30 cellular contexts compared by ENCODE assay signal in genomic region chr7:2224934-2225333, GRCh38. TPM values are rescaled to one million over a fixed set of nuclear protein-coding genes. Genes with fewer than 3 reads are reported as not detected.
DNase-seq lines count a peak whose midpoint lies in the region; ATAC-seq, FAIRE-seq and TF ChIP-seq lines count a peak whose summit lies in the region.
"Had no signal": no experiment of that assay in that cellular context is flagged by ENCODE, and none has a peak within 500 bp of the region (broad histone marks: within the 10 kb centered on the region; RNA-seq: fewer than 3 reads in every experiment).

No MANE protein-coding gene starts in this region.

- H3K4me1 ChIP-seq in heart left ventricle (no peaks in the 10 kb centered on the region), lung (ENCODE audit: control insufficient read depth in 2 of 2, insufficient read depth in 2 of 2, low read length in 2 of 2) (peaks cover 0 to 7% of the 10 kb centered on the region in 2 donors)
- H3K4me1 ChIP-seq: adrenal gland had no signal

- TF ChIP-seq CTCF in heart left ventricle (IDR thresholded peaks at IDR 0.05) = no peak
- TF ChIP-seq CTCF in epithelial cell of esophagus (IDR thresholded peaks at IDR 0.05; ENCODE audit: insufficient read depth, low read depth, low read length, missing control alignments) = no peak
- no peak for TF ChIP-seq CTCF in lung (IDR thresholded peaks at IDR 0.05; ENCODE audit: control extremely low read depth, extremely low read depth)

- no peak overlapping the region for H3K27ac ChIP-seq in heart left ventricle
- peak overlapping the region in 1 of 2 donors; percentile 75 for H3K27ac ChIP-seq in lung (ENCODE audit: low read depth in 1 of 2, low read length in 1 of 2)
- H3K27ac ChIP-seq: adrenal gland, brain microvascular endothelial cell, KMS-11 had no signal

- FAIRE-seq in urothelium cell line (lab: Jason Lieb, UNC) = peak; percentile 93
- FAIRE-seq: A204.1, endometrium, GM18507 had no signal

- DNase-seq in heart left ventricle = no peak
- no peak for DNase-seq in left cardiac atrium
- peak; percentile 71 for DNase-seq in epithelial cell of esophagus (ENCODE audit: low read depth)
- DNase-seq in lung (ENCODE audit: low spot score) = peak; percentile 72
- no peak for DNase-seq in urothelium cell line (ENCODE audit: low spot score)
- DNase-seq in NCI-H2029 treated with DMSO at 0.1 percent for 48 hours (lab: John Stamatoyannopoulos, UW) = no peak
- DNase-seq in activated CD4-positive, CD25-positive, alpha-beta regulatory T cell (lab: John Stamatoyannopoulos, UW) = no peak
- DNase-seq: activated CD4-positive, alpha-beta T cell treated with anti-CD3 and anti-CD28 coated beads for 4 hours; activated naive CD4-positive, alpha-beta T cell; activated T-cell treated with anti-CD3 and anti-CD28 coated beads, Interleukin-2, amount 50 U/mL, for 4 hours; adrenal gland; AML-193; brain microvascular endothelial cell; CD4-positive, alpha-beta memory T cell; cortex of kidney; GF-D8; GOT3; head of caudate nucleus; MV-4-11; NCI-H1694; NCI-H2171 treated with DMSO at 0.1 percent for 48 hours; NCI-H524; NK-92 treated with Interleukin-12 subunit alpha and Interleukin-12 subunit beta, amount 100 ng/mL, for 24 hours; posterior cingulate gyrus had no signal

- H3K4me3 ChIP-seq in heart left ventricle (no peak overlapping the region), epithelial cell of esophagus (ENCODE audit: low read length) (no peak overlapping the region), lung (no peak overlapping the region)
- H3K4me3 ChIP-seq: adrenal gland had no signal

- peak in 3 of 4 donors; percentile 42 to 65 (median 48) for ATAC-seq in heart left ventricle
- no peak for ATAC-seq in left cardiac atrium
- peak; percentile 74 for ATAC-seq in lung (ENCODE audit: insufficient read depth, low FRiP score)
- ATAC-seq in HG02870 (IDR thresholded peaks at IDR 0.05; ENCODE audit: unreplicated experiment) = no peak
- ATAC-seq: activated T-cell treated with anti-CD3 and anti-CD28 coated beads, Interleukin-2, amount 50 U/mL, for 4 hours; Panc1 had no signal

- H3K36me3 ChIP-seq in heart left ventricle = peaks cover 0 to 92% (median 44%) of the 10 kb centered on the region in 9 donors
- H3K36me3 ChIP-seq in lung (ENCODE audit: control insufficient read depth in 2 of 2, insufficient read depth in 2 of 2, low read length in 2 of 2) = peaks cover 0 to 54% of the 10 kb centered on the region in 2 donors

- H3K9me3 ChIP-seq in heart left ventricle (no peaks in the 10 kb centered on the region), lung (ENCODE audit: control insufficient read depth in 2 of 2, insufficient read depth in 1 of 2, low read length in 1 of 2) (no peaks in the 10 kb centered on the region)
- H3K9me3 ChIP-seq: adrenal gland had no signal

- H3K27me3 ChIP-seq in heart left ventricle (no peaks in the 10 kb centered on the region), lung (ENCODE audit: control insufficient read depth, insufficient read depth) (no peaks in the 10 kb centered on the region)
- H3K27me3 ChIP-seq: adrenal gland, brain microvascular endothelial cell had no signal

- TF ChIP-seq POLR2A in heart left ventricle (IDR thresholded peaks at IDR 0.05) = no peak

- intact Hi-C loops in heart left ventricle (cut with DNase I) = no loop called here
- intact Hi-C loops in left cardiac atrium (cut with DNase I) = no loop called here

- 62 to 68% (median 64%) methylated on average over 4 of the region's 4 CpGs for WGBS in heart left ventricle, 4 donors
- 74 to 79% methylated on average over 4 of the region's 4 CpGs for WGBS in lung, 2 donors

RNA-seq across cellular contexts. Expression of gene MAD1L1, which starts 7.8 kb away (rescaled TPM):
- 10 to 100 TPM; 11.1 to 29.7 (median 19.3) TPM for total RNA-seq in heart left ventricle
- 10 to 100 TPM; 21.8 to 25.3 TPM for polyA plus RNA-seq in heart left ventricle
- total RNA-seq in left cardiac atrium = 10 to 100 TPM; 18.9 to 24.9 TPM
- 10 to 100 TPM; 53.7 to 54.9 TPM for total RNA-seq in lung
- 10 to 100 TPM; 43.0 to 46.0 TPM for polyA plus RNA-seq in lung

RNA-seq across cellular contexts. Expression of gene MRM2, which starts 17.1 kb away (rescaled TPM):
- 10 to 100 TPM; 14.2 to 22.3 (median 20.3) TPM for total RNA-seq in heart left ventricle
- polyA plus RNA-seq in heart left ventricle = 10 to 100 TPM; 18.8 to 31.5 TPM
- total RNA-seq in left cardiac atrium = 10 to 100 TPM; 18.9 TPM
- 10 to 100 TPM; 18.7 to 24.7 TPM for total RNA-seq in lung
- polyA plus RNA-seq in lung = 10 to 100 TPM; 21.5 to 25.5 TPM

RNA-seq across cellular contexts. Expression of gene NUDT1, which starts 17.1 kb away (rescaled TPM):
- 10 to 100 TPM in 8 of 9 donors, 1 to 10 TPM in 1; 9.8 to 18.4 (median 12.1) TPM for total RNA-seq in heart left ventricle
- polyA plus RNA-seq in heart left ventricle = 10 to 100 TPM; 18.9 to 23.7 TPM
- 10 to 100 TPM; 15.4 to 15.8 TPM for total RNA-seq in left cardiac atrium
- 10 to 100 TPM in 1 of 2 donors, 1 to 10 TPM in 1; 9.3 to 16.1 TPM for total RNA-seq in lung
- 10 to 100 TPM; 20.9 to 24.7 TPM for polyA plus RNA-seq in lung

Comparison
In these comparisons a context has a peak if more than half of its experiments do, and no peak if none do; other contexts are left out.
1. ATAC-seq: peak in heart left ventricle (3 of 4) and lung (single experiment); none in left cardiac atrium (0 of 2) and HG02870 (single experiment).
2. DNase-seq: peak in epithelial cell of esophagus (single experiment) and lung (single experiment); none in heart left ventricle (0 of 5), left cardiac atrium (single experiment), urothelium cell line (single experiment), NCI-H2029 treated with DMSO at 0.1 percent for 48 hours (single experiment) and activated CD4-positive, CD25-positive, alpha-beta regulatory T cell (0 of 4).